28 cellular contexts compared by ENCODE assay signal in the genomic region with DNA sequence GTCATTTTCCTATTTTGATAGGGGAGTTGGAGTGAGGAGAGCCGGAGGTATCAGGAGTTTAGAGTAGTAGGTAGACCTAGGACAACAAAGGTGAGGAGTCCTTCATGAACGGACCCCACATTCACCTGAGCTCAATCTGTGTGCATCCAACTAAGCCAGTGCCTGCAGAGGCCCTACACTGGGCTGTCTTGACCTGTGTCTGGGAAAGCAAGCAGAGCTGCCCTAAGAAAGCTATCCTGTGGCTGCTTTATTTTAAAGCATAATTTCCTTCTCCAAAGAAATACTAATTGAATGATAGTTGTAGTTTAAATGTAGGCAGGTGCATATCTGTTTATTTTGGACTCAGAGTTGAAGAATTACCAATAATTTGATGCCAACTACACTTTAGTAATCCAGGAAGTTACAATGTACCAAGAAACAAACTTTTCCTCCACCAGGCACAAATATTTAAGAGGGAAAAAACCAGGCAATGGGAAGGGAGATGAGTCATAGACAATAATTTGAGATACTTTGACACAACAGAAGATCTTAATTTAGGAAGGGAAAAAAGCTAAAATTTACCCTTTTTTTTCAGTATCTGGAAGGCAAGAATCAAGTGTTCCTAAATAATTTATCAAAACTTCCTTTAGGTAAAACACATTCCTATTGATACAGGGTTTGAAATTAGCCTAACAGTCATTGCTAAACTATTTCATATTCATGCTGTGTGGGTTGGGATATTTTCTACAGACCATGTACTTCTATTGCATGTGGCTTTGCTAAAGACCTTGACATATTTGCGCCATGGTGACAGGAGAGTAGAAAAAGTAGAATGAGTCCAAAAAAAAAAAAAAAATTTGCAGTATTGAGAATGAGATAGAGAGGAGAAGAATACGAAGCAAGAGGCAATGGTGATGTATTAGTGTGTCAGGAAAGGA.
A peak's percentile ranks its signal among the peaks of the same experiment; 100 is the strongest.
DNase-seq lines count a peak whose midpoint lies in the region; ATAC-seq, FAIRE-seq and TF ChIP-seq lines count a peak whose summit lies in the region.
"Had no signal": no experiment of that assay in that cellular context is flagged by ENCODE, and none has a peak within 500 bp of the region (broad histone marks: within the 10 kb centered on the region; RNA-seq: fewer than 3 reads in every experiment).

No MANE protein-coding gene starts in this region.

- H3K27me3 Mint-ChIP-seq in HFFc6 (ENCODE audit: insufficient read depth) = no peaks in the 10 kb centered on the region; the same call in 1 of the 2 replicates
- H3K27me3 Mint-ChIP-seq in WTC11 (ENCODE audit: low read depth) = no peaks in the 10 kb centered on the region; the same call in 1 of the 2 replicates
- H3K27me3 Mint-ChIP-seq: stimulated activated naive CD8-positive, alpha-beta T cell treated with anti-CD3 and anti-CD28 coated beads, Interleukin-15, Interleukin-2, amounts not matched to agents 100 ng/mL and 50 ng/mL, for 24 hours had no signal

- H3K9me3 Mint-ChIP-seq in HFFc6 (no peaks in the 10 kb centered on the region; the same call in 1 of the 2 replicates), WTC11 (peaks cover 6% of the 10 kb centered on the region)
- H3K9me3 Mint-ChIP-seq: nephron had no signal

- H3K4me1 Mint-ChIP-seq in HFFc6 (ENCODE audit: low read depth) (peaks cover 39% of the 10 kb centered on the region; the same call in 1 of the 2 replicates), WTC11 (peaks cover 6% of the 10 kb centered on the region)
- H3K4me1 Mint-ChIP-seq: nephron had no signal

- no peak overlapping the region for H3K4me3 Mint-ChIP-seq in HFFc6
- H3K4me3 Mint-ChIP-seq in WTC11 = no peak overlapping the region
- H3K4me3 Mint-ChIP-seq: activated naive CD4-positive, alpha-beta T cell treated with anti-CD3 and anti-CD28 coated beads for 36 hours; activated T-helper 1 cell treated with anti-CD3 and anti-CD28 coated beads, Interleukin-12 subunit alpha, Interleukin-12 subunit beta, Interleukin-2, Interleukin-4 antibody, amounts not matched to agents 30 ng/mL and 10 ng/mL and 1 ng/mL, durations not matched to agents 14 hours and 24 hours and 36 hours; nephron; stimulated activated naive CD8-positive, alpha-beta T cell treated with anti-CD3 and anti-CD28 coated beads, Interleukin-15, Interleukin-2, amounts not matched to agents 100 ng/mL and 50 ng/mL, for 24 hours; T-helper 2 cell treated with Interferon-gamma antibody and Interleukin-4, amounts not matched to agents 5 μg/mL and 100 μg/mL, for 36 hours had no signal

- TF ChIP-seq POLR2A in GM12891 (IDR thresholded peaks at IDR 0.05; ENCODE audit: low read depth, low read length) = no peak

- no peak for ATAC-seq in GM19455 (IDR thresholded peaks at IDR 0.05; ENCODE audit: unreplicated experiment)
- no peak for ATAC-seq in WTC11
- ATAC-seq: gastroesophageal sphincter, HepG2 had no signal

- POLR2A ChIA-PET in WTC11 (lab: Charles Lee) = no interaction called here

- peak; percentile 29 for DNase-seq in AG08395 (ENCODE audit: low spot score)
- peak; percentile 33 for DNase-seq in HT1080 (ENCODE audit: low read depth)
- DNase-seq in astrocyte of the hippocampus (ENCODE audit: low read depth, low spot score) = peak; percentile 7
- peak; percentile 8 for DNase-seq in iris pigment epithelial cell (ENCODE audit: low read depth)
- no peak for DNase-seq in HFFc6
- DNase-seq in WTC11 (ENCODE audit: low spot score) = no peak
- DNase-seq in GM12891 (ENCODE audit: insufficient read length, low spot score) = no peak
- DNase-seq: activated CD4-positive, alpha-beta T cell treated with anti-CD3 and anti-CD28 coated beads, Interleukin-2, amount 50 U/mL, for 4 hours; activated naive CD4-positive, alpha-beta T cell treated with anti-CD3 and anti-CD28 coated beads for 36 hours; amniotic stem cell; colonic mucosa; COR-L47; Karpas-422; NCI-H146; OCI-M1; Right ventricle myocardium superior; small intestine; tibial artery; WERI-Rb-1 had no signal

- CTCF ChIA-PET in WTC11 (lab: Charles Lee) = no interaction called here

- FAIRE-seq in GM12891 (lab: Jason Lieb, UNC) = no peak
- FAIRE-seq: GM18507, HepG2, islet of Langerhans, small intestine had no signal

- TF ChIP-seq CTCF in HFFc6 (IDR thresholded peaks at IDR 0.05) (no peak), WTC11 (IDR thresholded peaks at IDR 0.05) (no peak)

- no peaks in the 10 kb centered on the region for H3K36me3 Mint-ChIP-seq in HFFc6 (ENCODE audit: low read depth)
- H3K36me3 Mint-ChIP-seq in WTC11 = peaks cover 3% of the 10 kb centered on the region

- H3K27ac Mint-ChIP-seq in HFFc6 = no peak overlapping the region
- H3K27ac Mint-ChIP-seq in WTC11 = no peak overlapping the region
- H3K27ac Mint-ChIP-seq: activated naive CD4-positive, alpha-beta T cell treated with anti-CD3 and anti-CD28 coated beads for 36 hours; activated T-helper 1 cell treated with anti-CD3 and anti-CD28 coated beads, Interleukin-12 subunit alpha, Interleukin-12 subunit beta, Interleukin-2, Interleukin-4 antibody, amounts not matched to agents 30 ng/mL and 10 ng/mL and 1 ng/mL, durations not matched to agents 14 hours and 24 hours and 36 hours; nephron; stimulated activated naive CD8-positive, alpha-beta T cell treated with anti-CD3 and anti-CD28 coated beads, Interleukin-15, Interleukin-2, amounts not matched to agents 100 ng/mL and 50 ng/mL, for 24 hours; T-helper 2 cell treated with Interferon-gamma antibody and Interleukin-4, amounts not matched to agents 5 μg/mL and 100 μg/mL, for 36 hours had no signal

TF ChIP-seq in WTC11, 78 proteins besides CTCF, POLR2A, EP300 and RAD21:
- TF ChIP-seq NFE2L1 (CRISPR knock-in tag; IDR thresholded peaks at IDR 0.05) (no peak), JAZF1 (CRISPR knock-in tag; IDR thresholded peaks at IDR 0.05) (no peak), HMGA2 (CRISPR knock-in tag; IDR thresholded peaks at IDR 0.05) (no peak), KAT7 (CRISPR knock-in tag; IDR thresholded peaks at IDR 0.05; ENCODE audit: borderline replicate concordance) (no peak), NR3C1 (CRISPR knock-in tag; conservative IDR thresholded peaks at IDR 0.05; ENCODE audit: low read depth) (no peak), E2F5 (CRISPR knock-in tag; IDR thresholded peaks at IDR 0.05) (no peak), SP1 (CRISPR knock-in tag; conservative IDR thresholded peaks at IDR 0.05) (no peak)
- TF ChIP-seq, protein P1, sequence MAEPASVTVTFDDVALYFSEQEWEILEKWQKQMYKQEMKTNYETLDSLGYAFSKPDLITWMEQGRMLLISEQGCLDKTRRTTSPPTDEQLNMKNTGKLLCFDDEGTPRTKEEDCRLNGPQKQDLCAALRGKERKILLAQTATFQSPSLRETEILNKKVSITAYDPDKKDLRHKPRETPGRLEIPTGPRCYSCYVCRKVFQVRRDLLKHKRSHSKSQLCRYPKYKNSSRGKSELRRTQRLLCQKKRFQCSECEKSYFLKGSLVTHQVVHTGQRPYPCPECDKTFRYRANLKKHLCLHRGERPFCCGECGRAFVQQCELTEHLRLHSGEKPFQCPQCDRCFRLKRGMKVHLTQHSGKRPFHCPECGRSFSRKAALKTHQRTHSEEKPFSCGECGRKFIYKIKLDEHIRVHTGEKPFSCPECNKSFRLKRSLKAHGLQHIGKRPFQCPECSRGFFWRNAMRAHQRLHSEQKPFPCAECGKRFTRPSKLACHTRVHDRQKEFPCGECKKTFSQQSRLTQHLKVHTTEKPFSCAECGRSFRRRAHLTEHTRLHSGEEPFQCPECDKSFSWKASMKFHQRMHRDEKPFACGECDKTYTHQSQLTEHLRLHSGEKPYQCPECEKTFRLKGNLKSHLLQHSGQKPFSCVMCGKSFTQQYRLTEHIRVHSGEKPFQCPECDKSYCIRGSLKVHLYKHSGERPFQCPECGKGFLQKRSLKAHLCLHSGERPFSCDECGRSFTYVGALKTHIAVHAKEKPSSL (CRISPR knock-in tag; conservative IDR thresholded peaks at IDR 0.05) = no peak

TF ChIP-seq in GM12891, 5 proteins besides CTCF, POLR2A, EP300 and RAD21:
- TF ChIP-seq POLR2AphosphoS5 (IDR thresholded peaks at IDR 0.05; ENCODE audit: low read depth, low read length) (no peak), PAX5 (IDR thresholded peaks at IDR 0.05; ENCODE audit: insufficient read depth, low read length, severe bottlenecking) (no peak), POU2F2 (IDR thresholded peaks at IDR 0.05; ENCODE audit: low read depth, low read length) (no peak), TAF1 (IDR thresholded peaks at IDR 0.05; ENCODE audit: low read depth, low read length) (no peak), SPI1 (IDR thresholded peaks at IDR 0.05; ENCODE audit: low read depth, low read length) (no peak)

Comparison
In these comparisons a context has a peak if more than half of its experiments do, and no peak if none do; other contexts are left out.
1. DNase-seq: peak in AG08395 (single experiment), HT1080 (single experiment), astrocyte of the hippocampus (single experiment) and iris pigment epithelial cell (single experiment); none in HFFc6 (single experiment), WTC11 (single experiment) and GM12891 (single experiment).